8 cellular contexts compared by ENCODE assay signal in genomic region chr12:52788111-52788875, GRCh38. TPM values are rescaled to one million over a fixed set of nuclear protein-coding genes. Genes with fewer than 3 reads are reported as not detected.
"Had no signal": no experiment of that assay in that cellular context is flagged by ENCODE, and none has a peak within 500 bp of the region (broad histone marks: within the 10 kb centered on the region; RNA-seq: fewer than 3 reads in every experiment).

No MANE protein-coding gene starts in this region.

- DNase-seq: H9, HCEC 1CT, IMR-90 had no signal

- FAIRE-seq: H1, H54, HTR-8/SVneo had no signal

- H3K4me3 ChIP-seq: GM23338 had no signal

RNA-seq across cellular contexts. Expression of gene KRT3, which starts 7.6 kb away (rescaled TPM):
- total RNA-seq: GM23338, H1, H9, HT-29, IMR-90 had no signal
- polyA plus RNA-seq: GM23338, H1, IMR-90 had no signal

RNA-seq across cellular contexts. Expression of gene KRT76, which starts 11.1 kb away (rescaled TPM):
- total RNA-seq: GM23338, H1, H9, HT-29, IMR-90 had no signal
- polyA plus RNA-seq: GM23338, H1, IMR-90 had no signal

RNA-seq across cellular contexts. Expression of gene KRT4, which starts 25.6 kb away (rescaled TPM):
- total RNA-seq: GM23338, H1, H9, HT-29 had no signal
- polyA plus RNA-seq: GM23338, H1 had no signal

RNA-seq across cellular contexts. Expression of gene KRT79, which starts 45.8 kb away (rescaled TPM):
- total RNA-seq: H1, H9, HT-29 had no signal
- polyA plus RNA-seq: GM23338, H1 had no signal
